In genomic region chr11:134541355-134541754, GRCh38 we compare ENCODE assay signal across 26 cellular contexts.
DNase-seq lines count a peak whose midpoint lies in the region; ATAC-seq and TF ChIP-seq lines count a peak whose summit lies in the region.
"Had no signal": no experiment of that assay in that cellular context is flagged by ENCODE, and none has a peak within 500 bp of the region (broad histone marks: within the 10 kb centered on the region; RNA-seq: fewer than 3 reads in every experiment).

No MANE protein-coding gene starts in this region.

- no peak overlapping the region for H3K27ac Mint-ChIP-seq in stimulated activated naive CD8-positive, alpha-beta T cell treated with anti-CD3 and anti-CD28 coated beads, Interleukin-15, amount 100 ng/mL, for 72 hours
- no peak overlapping the region for H3K27ac Mint-ChIP-seq in osteocyte (ENCODE audit: unreplicated experiment)
- H3K27ac Mint-ChIP-seq: CD8-positive, alpha-beta T cell had no signal

- TF ChIP-seq CTCF in osteocyte (IDR thresholded peaks at IDR 0.05), result no peak

- no peaks in the 10 kb centered on the region for H3K36me3 Mint-ChIP-seq in osteocyte (ENCODE audit: unreplicated experiment)
- H3K36me3 Mint-ChIP-seq: CD8-positive, alpha-beta T cell had no signal

- peaks cover 59% of the 10 kb centered on the region for H3K27me3 Mint-ChIP-seq in stimulated activated naive CD8-positive, alpha-beta T cell treated with anti-CD3 and anti-CD28 coated beads, Interleukin-15, amount 100 ng/mL, for 72 hours
- H3K27me3 Mint-ChIP-seq in osteocyte (ENCODE audit: unreplicated experiment), result peaks cover 3% of the 10 kb centered on the region

- H3K27ac ChIP-seq in epithelial cell of prostate, result peak overlapping the region; percentile 19
- H3K27ac ChIP-seq: A549, SJCRH30 had no signal

- H3K4me1 Mint-ChIP-seq in stimulated activated naive CD8-positive, alpha-beta T cell treated with anti-CD3 and anti-CD28 coated beads, Interleukin-15, amount 100 ng/mL, for 72 hours, result peaks cover 3% of the 10 kb centered on the region
- H3K4me1 Mint-ChIP-seq in osteocyte (ENCODE audit: unreplicated experiment), result peaks cover 6% of the 10 kb centered on the region

- DNase-seq in stimulated activated naive CD8-positive, alpha-beta T cell treated with anti-CD3 and anti-CD28 coated beads, Interleukin-15, amount 100 ng/mL, for 72 hours, result no peak
- no peak for DNase-seq in stimulated activated naive CD8-positive, alpha-beta T cell treated with anti-CD3 and anti-CD28 coated beads, Interleukin-15, Interleukin-2, amounts not matched to agents 100 U/mL and 50 U/mL, for 24 hours
- DNase-seq in epithelial cell of prostate (ENCODE audit: low read depth, low spot score) (no peak), osteocyte (ENCODE audit: extremely low spot score, unreplicated experiment) (peak; percentile 76), NCI-H345 (lab: John Stamatoyannopoulos, UW) (no peak)
- DNase-seq: AML-193; C1 segment of cervical spinal cord; Calu3; CD8-positive, alpha-beta T cell; DMS79 treated with DMSO at 0.1 percent for 48 hours; GF-D8; Kasumi-1; MV-4-11; NCI-H1105; NCI-H1436 treated with DMSO at 0.1 percent for 48 hours; NCI-H187 treated with DMSO at 0.1 percent for 48 hours; NCI-H2107; NCI-H446; NCI-H524 treated with DMSO at 0.1 percent for 48 hours; NCI-H774; SJCRH30 had no signal

- peak; percentile 22 for ATAC-seq in stimulated activated naive CD8-positive, alpha-beta T cell treated with anti-CD3 and anti-CD28 coated beads, Interleukin-15, amount 100 ng/mL, for 72 hours
- ATAC-seq in stimulated activated naive CD8-positive, alpha-beta T cell treated with anti-CD3 and anti-CD28 coated beads, Interleukin-15, Interleukin-2, amounts not matched to agents 100 U/mL and 50 U/mL, for 24 hours, result no peak
- no peak for ATAC-seq in HG03378 (IDR thresholded peaks at IDR 0.05; ENCODE audit: unreplicated experiment)
- no peak for ATAC-seq in HG02981 (IDR thresholded peaks at IDR 0.05; ENCODE audit: unreplicated experiment)
- ATAC-seq: A549; CD8-positive, alpha-beta T cell; K562; SK-N-SH treated with all-trans-retinoic acid at 6 μM for 48 hours had no signal

- H3K9me3 Mint-ChIP-seq in stimulated activated naive CD8-positive, alpha-beta T cell treated with anti-CD3 and anti-CD28 coated beads, Interleukin-15, amount 100 ng/mL, for 72 hours, result peaks cover 0 to 8% of the 10 kb centered on the region in 2 donors
- H3K9me3 Mint-ChIP-seq in osteocyte (ENCODE audit: unreplicated experiment), result peaks cover 15% of the 10 kb centered on the region

- no peak overlapping the region for H3K4me3 Mint-ChIP-seq in stimulated activated naive CD8-positive, alpha-beta T cell treated with anti-CD3 and anti-CD28 coated beads, Interleukin-15, amount 100 ng/mL, for 72 hours
- H3K4me3 Mint-ChIP-seq in osteocyte (ENCODE audit: unreplicated experiment), result no peak overlapping the region
- H3K4me3 Mint-ChIP-seq: CD8-positive, alpha-beta T cell had no signal
